ENCODE assay signal across 16 cellular contexts in the genomic region with DNA sequence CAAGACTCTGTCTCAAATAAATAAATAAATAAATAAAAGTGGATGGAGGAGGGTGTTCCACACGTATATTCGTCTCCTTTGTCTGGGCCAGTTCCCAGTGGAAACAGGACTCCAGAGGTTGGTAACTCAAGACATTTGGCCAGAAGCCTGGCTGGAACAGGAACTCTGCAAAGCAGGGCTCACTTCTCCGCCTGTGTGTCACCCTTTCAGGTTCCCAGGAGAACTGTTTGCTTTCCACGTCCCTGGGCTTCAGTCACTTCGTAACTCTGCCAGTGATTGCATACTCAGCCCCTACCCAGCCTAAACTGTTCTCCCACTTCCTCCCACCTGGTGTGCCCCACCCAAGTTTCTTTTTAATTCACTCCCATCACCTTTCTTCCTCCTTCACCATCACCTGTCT. TPM values are rescaled to one million over a fixed set of nuclear protein-coding genes. Genes with fewer than 3 reads are reported as not detected.
DNase-seq lines count a peak whose midpoint lies in the region; ATAC-seq, FAIRE-seq and TF ChIP-seq lines count a peak whose summit lies in the region.
"Had no signal": no experiment of that assay in that cellular context is flagged by ENCODE, and none has a peak within 500 bp of the region (broad histone marks: within the 10 kb centered on the region; RNA-seq: fewer than 3 reads in every experiment).

No MANE protein-coding gene starts in this region.

- RAD21 ChIA-PET in GM12878 (lab: Charles Lee; ENCODE audit: unreplicated experiment), result interaction anchor here (1.7 to 1.9 kb wide), 2 partner anchors 11 to 27 kb away, joined by 3 to 7 read pairs; no protein-coding TSS in a partner anchor

- SMC1A ChIA-PET in GM12878 (lab: Charles Lee; ENCODE audit: uncharacterized antibody, unreplicated experiment), result interaction anchor here (0.6 to 1.7 kb wide), 5 partner anchors 21 to 663 kb away, joined by 3 to 5 read pairs (median 3); no protein-coding TSS in a partner anchor

- no peaks in the 10 kb centered on the region for H3K27me3 Mint-ChIP-seq in activated naive CD4-positive, alpha-beta T cell treated with anti-CD3 and anti-CD28 coated beads for 36 hours (ENCODE audit: low read depth)
- H3K27me3 Mint-ChIP-seq: stimulated activated naive CD8-positive, alpha-beta T cell treated with anti-CD3 and anti-CD28 coated beads, Interleukin-15, amount 100 ng/mL, for 72 hours had no signal

- TF ChIP-seq EP300 in GM12878 (IDR thresholded peaks at IDR 0.05; ENCODE audit: borderline replicate concordance in 1 of 2, control insufficient read depth in 1 of 2, low read depth in 2 of 2, low read length in 2 of 2), result no peak

- no peak for DNase-seq in activated naive CD4-positive, alpha-beta T cell treated with anti-CD3 and anti-CD28 coated beads for 36 hours
- no peak for DNase-seq in activated naive CD4-positive, alpha-beta T cell treated with Interleukin-2 at 50 U/mL for 16 hours
- DNase-seq in GM12878 (ENCODE audit: low read depth, low spot score), result no peak
- DNase-seq in gastrocnemius medialis, result peak; percentile 34 to 48
- DNase-seq in activated CD4-positive, CD25-positive, alpha-beta regulatory T cell (lab: John Stamatoyannopoulos, UW), result no peak
- no peak for DNase-seq in GM13977 (ENCODE audit: low spot score)
- DNase-seq: activated CD4-positive, alpha-beta T cell treated with anti-CD3 and anti-CD28 coated beads for 1 hour; activated T-cell treated with anti-CD3 and anti-CD28 coated beads for 4 hours; islet precursor cell; NCI-H1048; NCI-H526; stimulated activated naive CD8-positive, alpha-beta T cell treated with anti-CD3 and anti-CD28 coated beads, Interleukin-15, amount 100 ng/mL, for 72 hours; T-helper 2 cell had no signal

- no TSS peak for BruUV-seq in GM12878 (replicated peaks; lab: Mats Ljungman, UMichigan)

- TF ChIP-seq CTCF in GM12878 (IDR thresholded peaks at IDR 0.05 in 2 of 3, conservative IDR thresholded peaks at IDR 0.05 in 1 of 3; ENCODE audit: control insufficient read depth in 2 of 3, extremely low read depth in 1 of 3, insufficient read depth in 1 of 3, low read depth in 3 of 3, low read length in 3 of 3) (no peak), gastrocnemius medialis (IDR thresholded peaks at IDR 0.05 in 4 of 5, conservative IDR thresholded peaks at IDR 0.05 in 1 of 5) (no peak), GM13977 (IDR thresholded peaks at IDR 0.05; ENCODE audit: extremely low read depth, insufficient read depth, missing control alignments) (no peak)

- POLR2A ChIA-PET in GM12878 (lab: Charles Lee), result interaction anchor here (0.7 to 0.9 kb wide), 2 partner anchors 19 to 74 kb away, joined by 4 read pairs; a partner anchor contains a TSS

- H3K27me3 ChIP-seq in GM12878 (replicated peaks in 1 of 2; ENCODE audit: control insufficient read depth in 2 of 2, insufficient read depth in 2 of 2, low read length in 1 of 2) (no peaks in the 10 kb centered on the region), gastrocnemius medialis (no peaks in the 10 kb centered on the region)

- intact Hi-C loops in activated naive CD4-positive, alpha-beta T cell treated with anti-CD3 and anti-CD28 coated beads for 36 hours (cut with micrococcal nuclease), result loop anchor here (1.0 kb wide), 1 partner anchor 19 kb away; a partner anchor contains a TSS
- intact Hi-C loops in GM12878 (cut with micrococcal nuclease; ENCODE audit: unreplicated experiment), result no loop called here
- intact Hi-C loops in gastrocnemius medialis (cut with DNase I; ENCODE audit: low total_unique reads), result no loop called here

- no peak overlapping the region for H3K4me3 Mint-ChIP-seq in activated naive CD4-positive, alpha-beta T cell treated with anti-CD3 and anti-CD28 coated beads for 36 hours
- H3K4me3 Mint-ChIP-seq: stimulated activated naive CD8-positive, alpha-beta T cell treated with anti-CD3 and anti-CD28 coated beads, Interleukin-15, amount 100 ng/mL, for 72 hours had no signal

- TF ChIP-seq POLR2A in GM12878 (IDR thresholded peaks at IDR 0.05; ENCODE audit: low read depth, low read length) (no peak), gastrocnemius medialis (IDR thresholded peaks at IDR 0.05) (no peak)

- H3K9ac ChIP-seq in GM12878 (ENCODE audit: control insufficient read depth, insufficient read depth, low read length), result no peak overlapping the region

- H3K9me3 ChIP-seq in GM12878 (replicated peaks; ENCODE audit: control insufficient read depth, insufficient read depth, low read length) (no peaks in the 10 kb centered on the region), gastrocnemius medialis (no peaks in the 10 kb centered on the region)

- CTCF ChIA-PET in activated naive CD4-positive, alpha-beta T cell treated with anti-CD3 and anti-CD28 coated beads for 36 hours (lab: Charles Lee), result interaction anchor here (0.6 kb wide), 1 partner anchor 450 kb away, joined by 3 read pairs; no protein-coding TSS in a partner anchor
- CTCF ChIA-PET in GM12878 (lab: Yijun Ruan, JAX), result interaction anchor here (1.6 to 1.7 kb wide), 3 partner anchors 9 to 14 kb away, joined by 3 to 4 read pairs (median 3); no protein-coding TSS in a partner anchor

- H2AFZ ChIP-seq in GM12878 (ENCODE audit: control insufficient read depth, low read depth, low read length), result no peak overlapping the region

- H3K9me3 Mint-ChIP-seq in activated naive CD4-positive, alpha-beta T cell treated with anti-CD3 and anti-CD28 coated beads for 36 hours, result no peaks in the 10 kb centered on the region
- H3K9me3 Mint-ChIP-seq: stimulated activated naive CD8-positive, alpha-beta T cell treated with anti-CD3 and anti-CD28 coated beads, Interleukin-15, amount 100 ng/mL, for 72 hours had no signal

- no peaks in the 10 kb centered on the region for H3K36me3 ChIP-seq in GM12878 (ENCODE audit: control insufficient read depth in 2 of 2, insufficient read depth in 2 of 2, low read length in 1 of 2)
- H3K36me3 ChIP-seq in gastrocnemius medialis, result no peaks in the 10 kb centered on the region

- FAIRE-seq in GM12878 (lab: Jason Lieb, UNC), result no peak
- FAIRE-seq: colon had no signal

- peak overlapping the region; percentile 47 for H3K27ac Mint-ChIP-seq in activated naive CD4-positive, alpha-beta T cell treated with anti-CD3 and anti-CD28 coated beads for 36 hours
- H3K27ac Mint-ChIP-seq: stimulated activated naive CD8-positive, alpha-beta T cell treated with anti-CD3 and anti-CD28 coated beads, Interleukin-15, amount 100 ng/mL, for 72 hours had no signal

- ATAC-seq in HG03354 (IDR thresholded peaks at IDR 0.05; ENCODE audit: poor library complexity, severe bottlenecking, unreplicated experiment) (peak; percentile 27), GM12878 (peak; percentile 13; the same call in 1 of the 3 replicates), gastrocnemius medialis (peak; percentile 59 to 93), HG02588 (IDR thresholded peaks at IDR 0.05; ENCODE audit: unreplicated experiment) (no peak)
- ATAC-seq: stimulated activated naive CD8-positive, alpha-beta T cell treated with anti-CD3 and anti-CD28 coated beads, Interleukin-15, amount 100 ng/mL, for 72 hours had no signal

- H4K20me1 ChIP-seq in GM12878 (ENCODE audit: control insufficient read depth, insufficient read depth), result no peaks in the 10 kb centered on the region

- 51% methylated on average over 5 of the region's 5 CpGs for WGBS in GM12878 (ENCODE audit: insufficient coverage, insufficient replicate concordance, low lambda C conversion rate, missing lambda C conversion rate)

- no peak overlapping the region for H3K27ac ChIP-seq in GM12878 (ENCODE audit: control insufficient read depth, insufficient read depth)
- H3K27ac ChIP-seq in gastrocnemius medialis, result peak overlapping the region in 1 of 4 donors; percentile 39

- H3K4me2 ChIP-seq in GM12878 (ENCODE audit: control insufficient read depth, insufficient read depth), result no peak overlapping the region

- in situ Hi-C loops in GM12878 (cut with MboI), result no loop called here
- in situ Hi-C loops in gastrocnemius medialis (cut with MboI; ENCODE audit: low sequenced_read_pairs in 4 of 4), result no loop called here
- in situ Hi-C loops in GM13977 (cut with MboI; ENCODE audit: low pct_unique_long_range_greater_than_20kb, low sequenced_read_pairs, unreplicated experiment), result no loop called here

- no peaks in the 10 kb centered on the region for H3K36me3 Mint-ChIP-seq in activated naive CD4-positive, alpha-beta T cell treated with anti-CD3 and anti-CD28 coated beads for 36 hours (ENCODE audit: low read depth)

- no peak overlapping the region for H3K4me3 ChIP-seq in GM12878
- H3K4me3 ChIP-seq in gastrocnemius medialis, result no peak overlapping the region

- peaks cover 22% of the 10 kb centered on the region for H3K4me1 Mint-ChIP-seq in activated naive CD4-positive, alpha-beta T cell treated with anti-CD3 and anti-CD28 coated beads for 36 hours (ENCODE audit: low read depth)

- H3K4me1 ChIP-seq in GM12878 (ENCODE audit: control insufficient read depth, insufficient read depth, low read length) (peaks cover 4% of the 10 kb centered on the region; the same call in 1 of the 2 replicates), gastrocnemius medialis (peaks cover 2 to 6% of the 10 kb centered on the region in 2 donors)

- TF ChIP-seq RAD21 in GM12878 (IDR thresholded peaks at IDR 0.05; ENCODE audit: insufficient read depth, low read depth, low read length), result no peak

- H3K79me2 ChIP-seq in GM12878 (ENCODE audit: control insufficient read depth, insufficient read depth, low read length), result no peaks in the 10 kb centered on the region

RNA-seq across cellular contexts. Expression of a gene that starts 7.0 kb away (rescaled TPM):
- total RNA-seq in activated naive CD4-positive, alpha-beta T cell treated with anti-CD3 and anti-CD28 coated beads for 36 hours, result 100 to 1,000 TPM; 143 TPM
- 47.0 and 47.3 TPM in 2 replicates for total RNA-seq in GM12878 (2013; cell fraction: nucleolus; rRNA removed)
- total RNA-seq in GM12878 (2014; rRNA removed) (316 and 345 TPM in 2 replicates), GM12878 (2014; rRNA removed; fragmentation: Illumina TruSeq; extraction: Trizol) (301 and 306 TPM in 2 replicates), GM12878 (2021) (242 and 243 TPM in 2 replicates), gastrocnemius medialis (10 to 100 TPM; 26.5 to 46.8 (median 30.5) TPM)
- 39.6 TPM for polyA plus RNA-seq in GM12878 (2011; ENCODE audit: low read depth)
- polyA plus RNA-seq in GM12878 (2011; rRNA removed) (312 and 365 TPM in 2 replicates), GM12878 (2014; fragmentation: Illumina TruSeq; extraction: Trizol) (394 and 481 TPM in 2 replicates), GM12878 (2014; fragmentation: Nextera tagmentation; extraction: Ambion mirVana) (100 to 1,000 TPM; 699 to 945 TPM), GM12878 (2014; rRNA removed) (492 and 503 TPM in 2 replicates), GM12878 (2016; fragmentation: Nextera tagmentation; extraction: Ambion mirVana) (100 to 1,000 TPM; 522 to 545 TPM)
- polyA plus RNA-seq in GM12878 (2011; cell fraction: cytosol; rRNA removed), result 152 and 211 TPM in 2 replicates
- polyA plus RNA-seq in GM12878 (2011; cell fraction: nucleus; rRNA removed), result 93.2 and 152 TPM in 2 replicates
- 190 and 239 TPM in 2 replicates for polyA plus RNA-seq in GM12878 (2012)
- 159 and 169 TPM in 2 replicates for polyA minus RNA-seq in GM12878 (2011; rRNA and poly(A)+ RNA removed)
- 60.4 and 74.1 TPM in 2 replicates for polyA minus RNA-seq in GM12878 (2011; cell fraction: cytosol; rRNA and poly(A)+ RNA removed)
- 11.5 and 18.6 TPM in 2 replicates for polyA minus RNA-seq in GM12878 (2011; cell fraction: nucleus; rRNA and poly(A)+ RNA removed)

RNA-seq across cellular contexts. Expression of a gene that starts 18.5 kb away (rescaled TPM):
- 10 to 100 TPM; 93.8 to 95.8 TPM for total RNA-seq in activated naive CD4-positive, alpha-beta T cell treated with anti-CD3 and anti-CD28 coated beads for 36 hours
- total RNA-seq in GM12878 (2013; cell fraction: nucleolus; rRNA removed), result 69.6 and 75.3 TPM in 2 replicates
- 65.1 and 84.1 TPM in 2 replicates for total RNA-seq in GM12878 (2014; rRNA removed)
- total RNA-seq in GM12878 (2014; rRNA removed; fragmentation: Illumina TruSeq; extraction: Trizol), result 78.1 and 82.3 TPM in 2 replicates
- 77.9 and 81.0 TPM in 2 replicates for total RNA-seq in GM12878 (2021)
- 54.8 TPM for polyA plus RNA-seq in GM12878 (2011; ENCODE audit: low read depth)
- polyA plus RNA-seq in GM12878 (2011; rRNA removed), result 132 and 211 TPM in 2 replicates
- 42.2 and 80.1 TPM in 2 replicates for polyA plus RNA-seq in GM12878 (2011; cell fraction: cytosol; rRNA removed)
- 35.0 and 35.5 TPM in 2 replicates for polyA plus RNA-seq in GM12878 (2011; cell fraction: nucleus; rRNA removed)
- 40.2 and 48.4 TPM in 2 replicates for polyA plus RNA-seq in GM12878 (2012)
- 120 and 147 TPM in 2 replicates for polyA plus RNA-seq in GM12878 (2014; fragmentation: Illumina TruSeq; extraction: Trizol)
- 100 to 1,000 TPM; 281 to 427 TPM for polyA plus RNA-seq in GM12878 (2014; fragmentation: Nextera tagmentation; extraction: Ambion mirVana)
- polyA plus RNA-seq in GM12878 (2014; rRNA removed), result 55.0 and 87.6 TPM in 2 replicates
- 100 to 1,000 TPM; 174 to 181 TPM for polyA plus RNA-seq in GM12878 (2016; fragmentation: Nextera tagmentation; extraction: Ambion mirVana)
- polyA minus RNA-seq in GM12878 (2011; rRNA and poly(A)+ RNA removed), result 43.2 and 110 TPM in 2 replicates
- 16.0 and 20.5 TPM in 2 replicates for polyA minus RNA-seq in GM12878 (2011; cell fraction: cytosol; rRNA and poly(A)+ RNA removed)
- 12.8 and 13.7 TPM in 2 replicates for polyA minus RNA-seq in GM12878 (2011; cell fraction: nucleus; rRNA and poly(A)+ RNA removed)
- total RNA-seq in gastrocnemius medialis, result 10 to 100 TPM; 14.0 to 44.6 (median 34.8) TPM

Comparison
In these comparisons a context has a peak if more than half of its experiments do, and no peak if none do; other contexts are left out.
1. DNase-seq: peak in gastrocnemius medialis (2 of 2); none in activated naive CD4-positive, alpha-beta T cell treated with anti-CD3 and anti-CD28 coated beads for 36 hours (single experiment), activated naive CD4-positive, alpha-beta T cell treated with Interleukin-2 at 50 U/mL for 16 hours (single experiment), GM12878 (single experiment), activated CD4-positive, CD25-positive, alpha-beta regulatory T cell (0 of 4) and GM13977 (single experiment).